Comparison of ENCODE assay signal across 26 cellular contexts in the genomic region with DNA sequence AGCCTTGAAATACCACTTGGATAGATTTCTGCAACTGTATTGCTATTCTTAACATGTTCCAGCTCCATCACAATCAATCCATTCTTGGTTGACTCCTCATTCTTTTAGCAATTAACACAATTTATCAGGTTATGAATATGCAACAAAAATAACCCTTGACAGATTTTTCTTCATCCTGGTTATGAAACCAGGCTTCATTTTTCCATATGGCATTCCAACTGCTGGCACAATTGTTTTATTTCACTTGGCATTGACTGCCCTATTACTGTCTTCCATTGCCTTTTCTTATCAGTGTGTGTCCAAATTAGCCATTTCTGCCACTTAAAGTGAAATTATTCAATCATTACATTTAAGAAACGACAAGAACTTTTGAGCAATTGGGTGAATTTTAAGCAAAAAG.
"Had no signal": no experiment of that assay in that cellular context is flagged by ENCODE, and none has a peak within 500 bp of the region (broad histone marks: within the 10 kb centered on the region; RNA-seq: fewer than 3 reads in every experiment).

No MANE protein-coding gene starts in this region.

- H3K4me2 ChIP-seq: neural progenitor cell, smooth muscle cell had no signal

- DNase-seq: islet precursor cell; left ventricle myocardium inferior; mesendoderm; naive B cell; natural killer cell; nephron progenitor cell; occipital lobe; right lobe of liver; stimulated activated CD4-positive, alpha-beta T cell treated with anti-CD3 and anti-CD28 coated beads, Interleukin-12 subunit alpha, Interleukin-12 subunit beta, amount 100 ng/mL, for 4 hours; stimulated activated CD4-positive, alpha-beta T cell treated with anti-CD3 and anti-CD28 coated beads, Interleukin-15, amount 100 ng/mL, for 24 hours; stimulated activated CD4-positive, alpha-beta T cell treated with anti-CD3 and anti-CD28 coated beads, Interleukin-2, amount 100 ng/mL, for 24 hours; stimulated activated CD4-positive, alpha-beta T cell treated with anti-CD3 and anti-CD28 coated beads, Interleukin-4, amount 100 ng/mL, for 1 hour; stimulated activated naive B cell treated with anti-CD40 and anti-IgM and Interleukin-4, amounts not matched to agents 10 μg/mL and 1 μg/mL and 100 μg/mL, for 72 hours; stimulated activated naive CD8-positive, alpha-beta T cell treated with anti-CD3 and anti-CD28 coated beads, Interleukin-15, Interleukin-2, amounts not matched to agents 100 U/mL and 50 U/mL, for 24 hours; stomach; testis; thyroid gland; transverse colon; upper lobe of left lung had no signal

- H3K27me3 ChIP-seq: neural progenitor cell, neutrophil, right atrium auricular region, right lobe of liver, stomach, testis, thyroid gland, transverse colon, upper lobe of left lung, vagina had no signal

- H3K79me2 ChIP-seq: parathyroid adenoma had no signal

- H3K27ac ChIP-seq: left ventricle myocardium inferior, neural progenitor cell, neutrophil, parathyroid adenoma, right atrium auricular region, right lobe of liver, stomach, testis, thyroid gland, transverse colon, upper lobe of left lung, vagina had no signal

- H3K4me1 ChIP-seq: left ventricle myocardium inferior, neural progenitor cell, parathyroid adenoma, right atrium auricular region, right lobe of liver, stomach, testis, thyroid gland, transverse colon, upper lobe of left lung, vagina had no signal

- H3K4me3 ChIP-seq: left ventricle myocardium inferior, lung, neural progenitor cell, right atrium auricular region, right lobe of liver, smooth muscle cell, stomach, testis, thyroid gland, transverse colon, upper lobe of left lung, vagina had no signal

- ATAC-seq: natural killer cell; right lobe of liver; stimulated activated naive B cell treated with anti-CD40 and anti-IgM and Interleukin-4, amounts not matched to agents 10 μg/mL and 1 μg/mL and 100 μg/mL, for 72 hours; stimulated activated naive CD8-positive, alpha-beta T cell treated with anti-CD3 and anti-CD28 coated beads, Interleukin-15, Interleukin-2, amounts not matched to agents 100 U/mL and 50 U/mL, for 24 hours had no signal

- H2AFZ ChIP-seq: neural progenitor cell, parathyroid adenoma had no signal

- H3K36me3 ChIP-seq: left ventricle myocardium inferior, neural progenitor cell, neutrophil, right atrium auricular region, right lobe of liver, stomach, thyroid gland, transverse colon, upper lobe of left lung, vagina had no signal

- H3K9me3 ChIP-seq: left ventricle myocardium inferior, neutrophil, right atrium auricular region, right lobe of liver, stomach, testis, thyroid gland, transverse colon, upper lobe of left lung, vagina had no signal
